Comparison of ENCODE assay signal across 8 cellular contexts in genomic region chr13:112444001-112444311, GRCh38.
A peak's percentile ranks its signal among the peaks of the same experiment; 100 is the strongest.
DNase-seq lines count a peak whose midpoint lies in the region; ATAC-seq, FAIRE-seq and TF ChIP-seq lines count a peak whose summit lies in the region.

No MANE protein-coding gene starts in this region.

- no peak overlapping the region for H3K4me3 Mint-ChIP-seq in mesothelial cell of epicardium

- H3K27ac Mint-ChIP-seq in mesothelial cell of epicardium: no peak overlapping the region

- ATAC-seq in GM21786 (IDR thresholded peaks at IDR 0.05; ENCODE audit: unreplicated experiment): no peak

- no peaks in the 10 kb centered on the region for H3K4me1 Mint-ChIP-seq in mesothelial cell of epicardium

- H3K9me3 ChIP-seq in stomach: peaks cover 0 to 3% (median 1%) of the 10 kb centered on the region in 4 donors

- TF ChIP-seq CTCF in mesothelial cell of epicardium (IDR thresholded peaks at IDR 0.05; ENCODE audit: unreplicated experiment): peak; percentile 73
- TF ChIP-seq CTCF in stomach (IDR thresholded peaks at IDR 0.05): peak in 5 of 7 experiments; percentile 48 to 81 (median 75)

- peaks cover 5 to 85% (median 38%) of the 10 kb centered on the region in 3 donors for H3K27me3 ChIP-seq in stomach

- H3K27ac ChIP-seq in stomach: no peak overlapping the region

- no peaks in the 10 kb centered on the region for H3K36me3 Mint-ChIP-seq in mesothelial cell of epicardium

- H3K4me3 ChIP-seq in stomach: no peak overlapping the region

- DNase-seq in Daoy (ENCODE audit: low read depth) (peak; percentile 75), H54 (ENCODE audit: insufficient read length, low spot score) (peak; percentile 98), NCI-H1105 treated with DMSO at 0.1 percent for 48 hours (lab: John Stamatoyannopoulos, UW) (peak; percentile 76), UCSD-AML1 (lab: John Stamatoyannopoulos, UW; ENCODE audit: unreplicated experiment) (peak; percentile 68), epidermal melanocyte (ENCODE audit: insufficient read length, low spot score) (peak; percentile 77), mesothelial cell of epicardium (ENCODE audit: low spot score in 2 of 2, unreplicated experiment in 2 of 2) (peak; percentile 59 to 86), stomach (peak; percentile 75)

- H3K9me3 Mint-ChIP-seq in mesothelial cell of epicardium: peaks cover under 1% of the 10 kb centered on the region

- no peaks in the 10 kb centered on the region for H3K36me3 ChIP-seq in stomach

- no peak for TF ChIP-seq EP300 in stomach (IDR thresholded peaks at IDR 0.05)

- H3K27me3 Mint-ChIP-seq in mesothelial cell of epicardium (ENCODE audit: low read depth): peaks cover 65% of the 10 kb centered on the region

- 0 to 6% (median 1%) methylated on average over 3 to 10 of the region's 10 CpGs for WGBS in stomach, 5 donors

- peaks cover 0 to 17% (median 6%) of the 10 kb centered on the region in 4 donors for H3K4me1 ChIP-seq in stomach

- TF ChIP-seq POLR2A in H54 (IDR thresholded peaks at IDR 0.05; ENCODE audit: low read depth, low read length): no peak
- no peak for TF ChIP-seq POLR2A in stomach (IDR thresholded peaks at IDR 0.05)

- intact Hi-C loops in stomach (cut with DNase I; ENCODE audit: low total_unique reads): loop anchor here (5.0 kb wide), 1 partner anchor 972 kb away; no protein-coding TSS in a partner anchor

- peak; percentile 55 for FAIRE-seq in H54 (lab: Jason Lieb, UNC)
